In the genomic region with DNA sequence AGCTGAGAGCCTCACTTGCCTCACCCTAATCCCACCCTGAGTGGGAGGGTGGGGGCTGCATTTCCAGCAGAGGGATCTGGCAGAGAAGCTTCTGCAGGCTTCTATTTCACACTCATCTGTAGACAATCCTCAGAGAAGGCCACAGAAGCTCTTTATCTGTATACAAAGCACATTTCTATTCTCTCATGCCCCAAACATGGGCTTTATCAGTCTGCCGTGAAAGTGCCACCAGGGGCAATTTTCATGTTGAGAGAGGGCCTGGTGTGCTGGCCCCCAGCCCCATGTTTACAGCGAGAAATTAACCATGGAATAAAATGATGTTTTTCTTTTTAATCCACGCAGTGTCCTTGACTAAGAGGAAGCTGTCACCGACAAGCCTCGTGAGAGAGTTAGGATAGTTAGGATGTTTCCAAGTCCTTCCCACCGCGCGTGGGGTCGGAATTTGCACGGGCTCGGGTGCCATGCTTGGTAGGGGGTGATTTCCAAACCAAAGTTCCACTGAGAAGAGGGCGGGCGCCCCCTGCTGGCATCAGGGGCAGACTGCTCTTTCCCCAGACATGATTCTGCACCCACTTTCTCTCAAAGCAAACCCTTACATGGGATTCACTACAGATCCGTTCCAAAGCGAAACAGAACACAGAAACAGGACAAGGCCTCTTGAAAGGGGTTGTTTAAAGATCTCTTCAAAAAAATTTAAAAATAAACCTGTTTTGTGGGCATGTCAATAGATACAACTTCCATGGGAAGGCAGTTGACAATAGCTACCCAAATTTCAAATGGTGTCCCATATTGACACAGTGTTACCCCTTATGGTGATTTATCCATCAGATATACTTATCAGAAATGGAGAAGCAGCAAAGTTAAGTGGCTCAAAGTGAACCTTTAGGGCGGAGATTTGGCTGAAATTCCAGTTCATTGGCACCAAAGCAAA, we compare ENCODE assay signal across 8 cellular contexts. TPM values are rescaled to one million over a fixed set of nuclear protein-coding genes. Genes with fewer than 3 reads are reported as not detected.
A peak's percentile ranks its signal among the peaks of the same experiment; 100 is the strongest.
DNase-seq lines count a peak whose midpoint lies in the region; ATAC-seq, FAIRE-seq and TF ChIP-seq lines count a peak whose summit lies in the region.

No MANE protein-coding gene starts in this region.

- TF ChIP-seq CTCF in A549 (IDR thresholded peaks at IDR 0.05) = peak; percentile 98

- FAIRE-seq in A549 (lab: Jason Lieb, UNC) (no peak), GM18507 (lab: Jason Lieb, UNC) (peak; percentile 61)

- TF ChIP-seq RAD21 in A549 (conservative IDR thresholded peaks at IDR 0.05 in 1 of 2, IDR thresholded peaks at IDR 0.05 in 1 of 2) = peak; percentile 99

- H3K4me2 ChIP-seq in A549 = peak overlapping the region; percentile 40

- no peak overlapping the region for H3K4me3 ChIP-seq in A549

- CTCF ChIA-PET in A549 (lab: Yijun Ruan, JAX) = interaction anchor here (0.7 to 18.7 kb wide), 53 partner anchors 10 to 719 kb away, joined by 3 to 486 read pairs (median 5); a partner anchor contains a TSS

- no peak for TF ChIP-seq POLR2A in A549 (IDR thresholded peaks at IDR 0.05; ENCODE audit: low read length)

- no peak for TF ChIP-seq EP300 in A549 (IDR thresholded peaks at IDR 0.05)

- peaks cover 39% of the 10 kb centered on the region for H3K4me1 ChIP-seq in A549

- peak overlapping the region; percentile 69 to 92 for H3K27ac ChIP-seq in A549

- DNase-seq in A549 (ENCODE audit: low read depth in 1 of 2, low spot score in 1 of 2) (peak; percentile 67 to 76), GM18507 (ENCODE audit: extremely low spot score, insufficient read length, low read depth) (peak; percentile 45), NCI-H2227 (lab: John Stamatoyannopoulos, UW; ENCODE audit: unreplicated experiment) (peak; percentile 69), dedifferentiated amniotic fluid mesenchymal stem cell (ENCODE audit: extremely low spot score) (peak; percentile 67), lung microvascular endothelial cell (ENCODE audit: low read depth in 2 of 2) (peak; percentile 58 to 70)
- peak; percentile 44 to 61 for DNase-seq in activated CD4-positive, alpha-beta T cell treated with anti-CD3 and anti-CD28 coated beads, Interleukin-2, amount 50 U/mL, for 24 hours (ENCODE audit: low read depth in 1 of 2, low spot score in 1 of 2)
- peak; percentile 17 for DNase-seq in stimulated activated CD8-positive, alpha-beta memory T cell treated with anti-CD3 and anti-CD28 coated beads, Interleukin-12 subunit alpha, Interleukin-12 subunit beta, amount 100 ng/mL, for 4 hours (ENCODE audit: low read depth)

- ATAC-seq in A549 = peak; percentile 77 to 80
- ATAC-seq in GM19035 (IDR thresholded peaks at IDR 0.05; ENCODE audit: unreplicated experiment) = no peak

- H3K9me3 ChIP-seq in A549 = peaks cover 39% of the 10 kb centered on the region

- WGBS in A549 (ENCODE audit: missing lambda C conversion rate) = 13% methylated on average over 16 of the region's 16 CpGs

- POLR2A ChIA-PET in A549 (lab: Yijun Ruan, JAX) = no interaction called here

TF ChIP-seq in A549, 52 proteins besides CTCF, POLR2A, EP300 and RAD21:
- TF ChIP-seq ZSCAN20 (CRISPR knock-in tag; IDR thresholded peaks at IDR 0.05) = no peak
- TF ChIP-seq, protein P1, sequence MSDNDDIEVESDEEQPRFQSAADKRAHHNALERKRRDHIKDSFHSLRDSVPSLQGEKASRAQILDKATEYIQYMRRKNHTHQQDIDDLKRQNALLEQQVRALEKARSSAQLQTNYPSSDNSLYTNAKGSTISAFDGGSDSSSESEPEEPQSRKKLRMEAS (IDR thresholded peaks at IDR 0.05) = peak; percentile 49; the same call in 1 of the 2 replicates
- TF ChIP-seq JUN (IDR thresholded peaks at IDR 0.05) = no peak
- TF ChIP-seq MAZ (IDR thresholded peaks at IDR 0.05; ENCODE audit: borderline replicate concordance, low read depth, low read length) = no peak
- TF ChIP-seq SMC3 (IDR thresholded peaks at IDR 0.05) = peak; percentile 99
- no peak for TF ChIP-seq KDM1A (IDR thresholded peaks at IDR 0.05; ENCODE audit: low read depth)
- TF ChIP-seq, protein P2, sequence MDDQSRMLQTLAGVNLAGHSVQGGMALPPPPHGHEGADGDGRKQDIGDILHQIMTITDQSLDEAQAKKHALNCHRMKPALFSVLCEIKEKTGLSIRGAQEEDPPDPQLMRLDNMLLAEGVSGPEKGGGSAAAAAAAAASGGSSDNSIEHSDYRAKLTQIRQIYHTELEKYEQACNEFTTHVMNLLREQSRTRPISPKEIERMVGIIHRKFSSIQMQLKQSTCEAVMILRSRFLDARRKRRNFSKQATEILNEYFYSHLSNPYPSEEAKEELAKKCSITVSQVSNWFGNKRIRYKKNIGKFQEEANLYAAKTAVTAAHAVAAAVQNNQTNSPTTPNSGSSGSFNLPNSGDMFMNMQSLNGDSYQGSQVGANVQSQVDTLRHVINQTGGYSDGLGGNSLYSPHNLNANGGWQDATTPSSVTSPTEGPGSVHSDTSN (IDR thresholded peaks at IDR 0.05) = no peak
- no peak for TF ChIP-seq FOSL2 (IDR thresholded peaks at IDR 0.05)
- TF ChIP-seq FOSL2 (CRISPR knock-in tag; IDR thresholded peaks at IDR 0.05) = no peak
- no peak for TF ChIP-seq RCOR1 (IDR thresholded peaks at IDR 0.05; ENCODE audit: low read depth, low read length)
- TF ChIP-seq, protein P3, sequence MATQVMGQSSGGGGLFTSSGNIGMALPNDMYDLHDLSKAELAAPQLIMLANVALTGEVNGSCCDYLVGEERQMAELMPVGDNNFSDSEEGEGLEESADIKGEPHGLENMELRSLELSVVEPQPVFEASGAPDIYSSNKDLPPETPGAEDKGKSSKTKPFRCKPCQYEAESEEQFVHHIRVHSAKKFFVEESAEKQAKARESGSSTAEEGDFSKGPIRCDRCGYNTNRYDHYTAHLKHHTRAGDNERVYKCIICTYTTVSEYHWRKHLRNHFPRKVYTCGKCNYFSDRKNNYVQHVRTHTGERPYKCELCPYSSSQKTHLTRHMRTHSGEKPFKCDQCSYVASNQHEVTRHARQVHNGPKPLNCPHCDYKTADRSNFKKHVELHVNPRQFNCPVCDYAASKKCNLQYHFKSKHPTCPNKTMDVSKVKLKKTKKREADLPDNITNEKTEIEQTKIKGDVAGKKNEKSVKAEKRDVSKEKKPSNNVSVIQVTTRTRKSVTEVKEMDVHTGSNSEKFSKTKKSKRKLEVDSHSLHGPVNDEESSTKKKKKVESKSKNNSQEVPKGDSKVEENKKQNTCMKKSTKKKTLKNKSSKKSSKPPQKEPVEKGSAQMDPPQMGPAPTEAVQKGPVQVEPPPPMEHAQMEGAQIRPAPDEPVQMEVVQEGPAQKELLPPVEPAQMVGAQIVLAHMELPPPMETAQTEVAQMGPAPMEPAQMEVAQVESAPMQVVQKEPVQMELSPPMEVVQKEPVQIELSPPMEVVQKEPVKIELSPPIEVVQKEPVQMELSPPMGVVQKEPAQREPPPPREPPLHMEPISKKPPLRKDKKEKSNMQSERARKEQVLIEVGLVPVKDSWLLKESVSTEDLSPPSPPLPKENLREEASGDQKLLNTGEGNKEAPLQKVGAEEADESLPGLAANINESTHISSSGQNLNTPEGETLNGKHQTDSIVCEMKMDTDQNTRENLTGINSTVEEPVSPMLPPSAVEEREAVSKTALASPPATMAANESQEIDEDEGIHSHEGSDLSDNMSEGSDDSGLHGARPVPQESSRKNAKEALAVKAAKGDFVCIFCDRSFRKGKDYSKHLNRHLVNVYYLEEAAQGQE (IDR thresholded peaks at IDR 0.05) = no peak
- TF ChIP-seq CEBPB (IDR thresholded peaks at IDR 0.05) = peak in 1 of 2 experiments; percentile 57; a peak in 1 of 4 replicates
- no peak for TF ChIP-seq POLR2AphosphoS2 (conservative IDR thresholded peaks at IDR 0.05; ENCODE audit: low read length)
- TF ChIP-seq NPAS2 (CRISPR knock-in tag; IDR thresholded peaks at IDR 0.05; ENCODE audit: borderline replicate concordance) = no peak

RNA-seq across cellular contexts. Expression of a gene that starts 19.4 kb away (rescaled TPM):
- 3.3 and 3.5 TPM in 2 replicates for polyA plus RNA-seq in A549 (2011; rRNA removed)
- polyA plus RNA-seq in A549 (2012; cell fraction: cytosol; rRNA removed) = 1.4 and 2.8 TPM in 2 replicates
- 5.9 and 7.0 TPM in 2 replicates for polyA plus RNA-seq in A549 (2012; cell fraction: nucleus; rRNA removed)
- polyA plus RNA-seq in A549 (2017; fragmentation: RNase III; extraction: RNeasy Plus Mini Kit Qiagen cat#74134 plus additional on column Dnase treatment) = 2.6 to 3.3 TPM (median 2.8 TPM) in 3 replicates
- 1.7 and 2.5 TPM in 2 replicates for polyA minus RNA-seq in A549 (2011; rRNA and poly(A)+ RNA removed)
- not detected in 2 replicates for total RNA-seq in lung microvascular endothelial cell

Comparison
In these comparisons a context has a peak if more than half of its experiments do, and no peak if none do; other contexts are left out.
1. DNase-seq: peak in every context shown above with its lines; median percentile 72 in A549; 69 in NCI-H2227; 67 in dedifferentiated amniotic fluid mesenchymal stem cell; 64 in lung microvascular endothelial cell; 52 in activated CD4-positive, alpha-beta T cell treated with anti-CD3 and anti-CD28 coated beads, Interleukin-2, amount 50 U/mL, for 24 hours; 45 in GM18507; 17 in stimulated activated CD8-positive, alpha-beta memory T cell treated with anti-CD3 and anti-CD28 coated beads, Interleukin-12 subunit alpha, Interleukin-12 subunit beta, amount 100 ng/mL, for 4 hours.